Comparison of ENCODE assay signal across 15 cellular contexts in genomic region chr17:81898029-81898866, GRCh38. TPM values are rescaled to one million over a fixed set of nuclear protein-coding genes. Genes with fewer than 3 reads are reported as not detected.
DNase-seq lines count a peak whose midpoint lies in the region; ATAC-seq lines count a peak whose summit lies in the region.
"Had no signal": no experiment of that assay in that cellular context is flagged by ENCODE, and none has a peak within 500 bp of the region (broad histone marks: within the 10 kb centered on the region; RNA-seq: fewer than 3 reads in every experiment).

No MANE protein-coding gene starts in this region.

- DNase-seq in A172 (ENCODE audit: low spot score), result peak; percentile 97
- DNase-seq in HCEC 1CT, result peak; percentile 93
- peak; percentile 91 for DNase-seq in T1000 (lab: John Stamatoyannopoulos, UW)
- DNase-seq in fibroblast of the conjunctiva (ENCODE audit: low read depth), result peak; percentile 67
- no peak for DNase-seq in NK-92 (lab: John Stamatoyannopoulos, UW; ENCODE audit: unreplicated experiment)
- no peak for DNase-seq in stimulated activated CD4-positive, alpha-beta T cell treated with anti-CD3 and anti-CD28 coated beads, Interleukin-4, amount 100 ng/mL, for 24 hours
- DNase-seq in activated CD4-positive, alpha-beta T cell treated with anti-CD3 and anti-CD28 coated beads, Interleukin-2, amount 50 U/mL, for 4 hours, result no peak
- DNase-seq: activated CD4-positive, alpha-beta T cell treated with anti-CD3 and anti-CD28 coated beads, Interleukin-2, amount 10 ng/mL, durations not matched to agents 24 days and 14 days; activated naive CD4-positive, alpha-beta T cell treated with anti-CD3 and anti-CD28 coated beads for 36 hours; AML-193; effector memory CD8-positive, alpha-beta T cell; NCI-H187 treated with DMSO at 0.1 percent for 48 hours; stimulated activated CD4-positive, alpha-beta T cell treated with anti-CD3 and anti-CD28 coated beads, Interleukin-4, amount 100 ng/mL, for 4 hours had no signal

- ATAC-seq in HG02840 (IDR thresholded peaks at IDR 0.05; ENCODE audit: low FRiP score, unreplicated experiment), result no peak
- ATAC-seq: effector memory CD8-positive, alpha-beta T cell; Right ventricle myocardium inferior had no signal

RNA-seq across cellular contexts. Expression of gene NPB, which starts 3.8 kb away (rescaled TPM):
- total RNA-seq in A172 (2014; rRNA removed; shearing (Covaris generic)), result 0.77 and 1.8 TPM in 2 replicates

RNA-seq across cellular contexts. Expression of gene ANAPC11, which starts 6.7 kb away (rescaled TPM):
- total RNA-seq in A172 (2014; rRNA removed; shearing (Covaris generic)), result 207 and 245 TPM in 2 replicates

RNA-seq across cellular contexts. Expression of gene ALYREF, which starts 6.9 kb away (rescaled TPM):
- total RNA-seq in A172 (2014; rRNA removed; shearing (Covaris generic)), result 376 and 393 TPM in 2 replicates

RNA-seq across cellular contexts. Expression of gene PCYT2, which starts 13.0 kb away (rescaled TPM):
- 93.8 and 108 TPM in 2 replicates for total RNA-seq in A172 (2014; rRNA removed; shearing (Covaris generic))

RNA-seq across cellular contexts. Expression of gene SIRT7, which starts 19.7 kb away (rescaled TPM):
- total RNA-seq in A172 (2014; rRNA removed; shearing (Covaris generic)), result 34.9 and 47.0 TPM in 2 replicates

Comparison
In these comparisons a context has a peak if more than half of its experiments do, and no peak if none do; other contexts are left out.
1. DNase-seq: peak in A172 (single experiment), HCEC 1CT (single experiment), T1000 (single experiment) and fibroblast of the conjunctiva (single experiment); none in NK-92 (single experiment), stimulated activated CD4-positive, alpha-beta T cell treated with anti-CD3 and anti-CD28 coated beads, Interleukin-4, amount 100 ng/mL, for 24 hours (single experiment) and activated CD4-positive, alpha-beta T cell treated with anti-CD3 and anti-CD28 coated beads, Interleukin-2, amount 50 U/mL, for 4 hours (0 of 2).